ENCODE assay signal across 8 cellular contexts in genomic region chr12:130281157-130281799, GRCh38. TPM values are rescaled to one million over a fixed set of nuclear protein-coding genes. Genes with fewer than 3 reads are reported as not detected.
DNase-seq lines count a peak whose midpoint lies in the region; ATAC-seq, FAIRE-seq and TF ChIP-seq lines count a peak whose summit lies in the region.

No MANE protein-coding gene starts in this region.

- H3K4me3 ChIP-seq in RWPE2 (ENCODE audit: severe bottlenecking), result no peak overlapping the region
- no peak overlapping the region for H3K4me3 ChIP-seq in endothelial cell of umbilical vein (replicated peaks in 1 of 3; ENCODE audit: insufficient read depth in 1 of 3, low read depth in 1 of 3, low read length in 3 of 3)
- no peak overlapping the region for H3K4me3 ChIP-seq in neutrophil (ENCODE audit: low read depth in 1 of 2, low read length in 1 of 2)

- no peak overlapping the region for H3K9ac ChIP-seq in endothelial cell of umbilical vein (replicated peaks; ENCODE audit: extremely low read depth, insufficient read depth, low read length)

- no peaks in the 10 kb centered on the region for H3K79me2 ChIP-seq in endothelial cell of umbilical vein (ENCODE audit: control insufficient read depth, insufficient read depth, low read length)

- no TSS peak for BruUV-seq in endothelial cell of umbilical vein (replicated peaks; lab: Mats Ljungman, UMichigan)

- H4K20me1 ChIP-seq in endothelial cell of umbilical vein (replicated peaks; ENCODE audit: control insufficient read depth, extremely low read depth, insufficient read depth, low read length), result no peaks in the 10 kb centered on the region

- dilution Hi-C loops in endothelial cell of umbilical vein (cut with MboI; ENCODE audit: extremely low pct_ligation_motif_present, low sequenced_read_pairs), result no loop called here

- CTCF ChIA-PET in GM10248 (lab: Yijun Ruan, JAX) (interaction anchor here (1.2 kb wide), 1 partner anchor 466 kb away, joined by 5 read pairs; no protein-coding TSS in a partner anchor), endothelial cell of umbilical vein (lab: Charles Lee) (no interaction called here)

- ATAC-seq in RWPE2 (ENCODE audit: low read depth) (peak; percentile 73), GM21786 (IDR thresholded peaks at IDR 0.05; ENCODE audit: unreplicated experiment) (no peak)

- POLR2A ChIA-PET in GM10248 (lab: Yijun Ruan, JAX) (no interaction called here), endothelial cell of umbilical vein (lab: Charles Lee) (no interaction called here)

- TF ChIP-seq POLR2A in endothelial cell of umbilical vein (IDR thresholded peaks at IDR 0.05; ENCODE audit: low read depth, low read length), result no peak

- intact Hi-C loops in endothelial cell of umbilical vein (cut with micrococcal nuclease), result no loop called here

- TF ChIP-seq CTCF in GM10248 (IDR thresholded peaks at IDR 0.05; ENCODE audit: control extremely low read depth, extremely low read depth, low read depth, missing control alignments) (peak; percentile 48), RWPE2 (IDR thresholded peaks at IDR 0.05; ENCODE audit: poor library complexity, severe bottlenecking) (peak; percentile 92), endothelial cell of umbilical vein (IDR thresholded peaks at IDR 0.05; ENCODE audit: extremely low read depth in 1 of 2, insufficient read depth in 1 of 2, low read depth in 1 of 2, low read length in 2 of 2) (peak; percentile 23 to 41), neutrophil (IDR thresholded peaks at IDR 0.05) (peak; percentile 22)

- no peaks in the 10 kb centered on the region for H3K27me3 ChIP-seq in RWPE2 (ENCODE audit: insufficient read depth, poor library complexity, severe bottlenecking)
- no peaks in the 10 kb centered on the region for H3K27me3 ChIP-seq in endothelial cell of umbilical vein (ENCODE audit: control insufficient read depth in 2 of 2, insufficient read depth in 2 of 2, low read length in 2 of 2)
- H3K27me3 ChIP-seq in neutrophil, result peaks cover 6% of the 10 kb centered on the region

- no peak overlapping the region for H3K4me2 ChIP-seq in endothelial cell of umbilical vein (ENCODE audit: insufficient read depth, low read length)

- H3K9me1 ChIP-seq in endothelial cell of umbilical vein (replicated peaks; ENCODE audit: control insufficient read depth, extremely low read depth, insufficient read depth, low read length), result no peaks in the 10 kb centered on the region

- DNase-seq in GM10248 (ENCODE audit: extremely low spot score) (peak; percentile 18), RWPE2 (ENCODE audit: low spot score) (no peak), endothelial cell of umbilical vein (ENCODE audit: low read depth, low spot score) (no peak), OCI-M2 (lab: John Stamatoyannopoulos, UW; ENCODE audit: unreplicated experiment) (no peak), OCI-M1 (lab: John Stamatoyannopoulos, UW) (no peak), NCI-H226 (no peak)

- H3K9me3 ChIP-seq in RWPE2 (ENCODE audit: severe bottlenecking) (no peaks in the 10 kb centered on the region), endothelial cell of umbilical vein (replicated peaks; ENCODE audit: control insufficient read depth, insufficient read depth, low read length) (peaks cover 4% of the 10 kb centered on the region), neutrophil (no peaks in the 10 kb centered on the region)

- H3K36me3 ChIP-seq in RWPE2 (ENCODE audit: low read depth) (no peaks in the 10 kb centered on the region), endothelial cell of umbilical vein (ENCODE audit: control insufficient read depth in 2 of 2, extremely low read depth in 1 of 2, insufficient read depth in 2 of 2, low read length in 2 of 2) (no peaks in the 10 kb centered on the region), neutrophil (no peaks in the 10 kb centered on the region)

- H2AFZ ChIP-seq in endothelial cell of umbilical vein (ENCODE audit: low read depth, low read length), result no peak overlapping the region

- no peak overlapping the region for H3K27ac ChIP-seq in RWPE2 (ENCODE audit: poor library complexity, severe bottlenecking)
- no peak overlapping the region for H3K27ac ChIP-seq in endothelial cell of umbilical vein (ENCODE audit: insufficient read depth, low read depth, low read length)
- H3K27ac ChIP-seq in neutrophil, result no peak overlapping the region

- H3K4me1 ChIP-seq in RWPE2 (ENCODE audit: insufficient read depth, poor library complexity, severe bottlenecking), result no peaks in the 10 kb centered on the region
- no peaks in the 10 kb centered on the region for H3K4me1 ChIP-seq in endothelial cell of umbilical vein (ENCODE audit: control insufficient read depth, extremely low read depth, insufficient read depth, low read length)
- H3K4me1 ChIP-seq in neutrophil (ENCODE audit: control insufficient read depth in 1 of 2, insufficient read depth in 1 of 2, low read depth in 1 of 2, low read length in 1 of 2), result no peaks in the 10 kb centered on the region

- FAIRE-seq in endothelial cell of umbilical vein (lab: Jason Lieb, UNC), result no peak

TF ChIP-seq in endothelial cell of umbilical vein, 7 proteins besides CTCF, POLR2A, EP300 and RAD21:
- TF ChIP-seq EZH2 (IDR thresholded peaks at IDR 0.05; ENCODE audit: borderline replicate concordance, low read depth, low read length, severe bottlenecking) (no peak), POLR2AphosphoS5 (IDR thresholded peaks at IDR 0.05; ENCODE audit: insufficient read depth, low read depth, low read length) (no peak), FOS (IDR thresholded peaks at IDR 0.05; ENCODE audit: borderline replicate concordance, insufficient read depth, low read length) (no peak), JUN (IDR thresholded peaks at IDR 0.05; ENCODE audit: borderline replicate concordance, insufficient read depth, insufficient read length, low read depth) (no peak), GATA2 (IDR thresholded peaks at IDR 0.05; ENCODE audit: insufficient read depth, insufficient read length, low read depth, low read length) (no peak), MYC (IDR thresholded peaks at IDR 0.05; ENCODE audit: low read depth, low read length) (no peak)
- TF ChIP-seq, protein P1, sequence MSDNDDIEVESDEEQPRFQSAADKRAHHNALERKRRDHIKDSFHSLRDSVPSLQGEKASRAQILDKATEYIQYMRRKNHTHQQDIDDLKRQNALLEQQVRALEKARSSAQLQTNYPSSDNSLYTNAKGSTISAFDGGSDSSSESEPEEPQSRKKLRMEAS (IDR thresholded peaks at IDR 0.05; ENCODE audit: insufficient read depth, insufficient read length), result no peak
TF ChIP-seq in endothelial cell of umbilical vein: peak in this region for 0.

RNA-seq across cellular contexts. Expression of gene PIWIL1, which starts 56.4 kb away (rescaled TPM):
- not detected in 2 replicates for total RNA-seq in endothelial cell of umbilical vein
- not detected in 2 replicates for polyA plus RNA-seq in endothelial cell of umbilical vein
- not detected in 2 replicates for polyA plus RNA-seq in endothelial cell of umbilical vein (2011; cell fraction: cytosol; rRNA removed)
- not detected in 2 replicates for polyA plus RNA-seq in endothelial cell of umbilical vein (2011; cell fraction: nucleus; rRNA removed)
- not detected in 2 replicates for polyA plus RNA-seq in endothelial cell of umbilical vein (2012)
- not detected in 2 replicates for polyA minus RNA-seq in endothelial cell of umbilical vein
- polyA minus RNA-seq in endothelial cell of umbilical vein (2011; cell fraction: cytosol; rRNA and poly(A)+ RNA removed), result not detected
- polyA minus RNA-seq in endothelial cell of umbilical vein (2011; cell fraction: nucleus; rRNA and poly(A)+ RNA removed), result not detected in 2 replicates

Comparison
In these comparisons a context has a peak if more than half of its experiments do, and no peak if none do; other contexts are left out.
1. CTCF ChIP-seq: peak in every context shown above with its lines; median percentile 92 in RWPE2; 48 in GM10248; 32 in endothelial cell of umbilical vein; 22 in neutrophil.